8 cellular contexts compared by ENCODE assay signal in the genomic region with DNA sequence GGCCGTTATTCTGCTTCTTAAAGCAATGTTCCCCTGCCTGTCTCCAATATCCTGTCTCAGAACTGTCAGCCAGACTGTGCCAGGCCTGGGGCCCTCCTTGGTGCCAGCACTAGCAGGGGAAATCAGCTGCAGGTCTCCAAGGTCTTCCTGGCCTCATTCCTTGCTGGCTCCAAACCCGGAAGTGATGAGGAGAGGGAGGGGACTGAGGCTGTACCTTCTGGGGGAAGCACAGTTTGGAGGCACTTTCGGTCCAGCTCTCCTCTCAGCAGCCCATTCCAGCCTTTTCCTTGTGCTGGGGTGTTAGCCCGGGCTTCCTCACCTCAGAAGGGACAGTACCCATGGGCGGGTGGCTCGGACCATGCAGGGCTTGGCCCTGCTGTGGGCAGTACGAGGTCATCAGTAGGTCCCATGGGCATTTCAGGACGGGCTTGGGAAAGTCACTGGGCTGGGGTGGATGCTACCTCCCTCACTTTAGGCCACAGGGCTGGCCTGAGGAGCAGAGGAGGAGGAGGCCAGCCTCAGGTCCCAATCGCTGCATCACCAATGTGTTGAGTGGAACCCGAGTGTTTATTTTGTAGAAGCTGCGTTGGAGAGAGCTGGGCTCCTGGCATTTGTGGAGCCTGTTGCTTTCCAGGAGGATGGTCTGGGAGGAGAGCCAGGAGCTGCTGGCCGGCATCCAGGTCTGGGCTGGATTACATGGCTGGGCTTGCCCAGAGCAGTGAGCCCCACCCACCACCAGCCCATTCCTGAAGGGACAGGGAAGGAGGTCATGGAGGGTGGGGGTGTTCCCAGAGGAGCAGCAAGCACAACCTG. TPM values are rescaled to one million over a fixed set of nuclear protein-coding genes. Genes with fewer than 3 reads are reported as not detected.
A peak's percentile ranks its signal among the peaks of the same experiment; 100 is the strongest.
DNase-seq lines count a peak whose midpoint lies in the region; ATAC-seq, FAIRE-seq and TF ChIP-seq lines count a peak whose summit lies in the region.
"Not testable (repeated sequence)": the region's sequence is repeated elsewhere in the genome, so short reads cannot be mapped to it uniquely, and the experiment has no call there.

No MANE protein-coding gene starts in this region.

- DNase-seq in A549 (ENCODE audit: low read depth in 1 of 2, low spot score in 1 of 2); mammary epithelial cell; foreskin keratinocyte; trophoblast cell: not testable (repeated sequence)
- peak; percentile 16 for DNase-seq in left ventricle myocardium inferior
- DNase-seq in lower lobe of right lung: peak; percentile 39
- peak; percentile 13 for DNase-seq in testis

- not testable (repeated sequence) for TF ChIP-seq CTCF in A549 (IDR thresholded peaks at IDR 0.05); mammary epithelial cell (conservative IDR thresholded peaks at IDR 0.05 in 1 of 2, IDR thresholded peaks at IDR 0.05 in 1 of 2; ENCODE audit: extremely low read depth in 1 of 2, insufficient read depth in 1 of 2, low read depth in 1 of 2, low read length in 2 of 2); foreskin keratinocyte (conservative IDR thresholded peaks at IDR 0.05); left ventricle myocardium inferior (IDR thresholded peaks at IDR 0.05; ENCODE audit: borderline replicate concordance); lower lobe of right lung (IDR thresholded peaks at IDR 0.05); testis (IDR thresholded peaks at IDR 0.05)

- not testable (repeated sequence) for H3K9me3 ChIP-seq in A549; mammary epithelial cell (replicated peaks; ENCODE audit: insufficient read depth, low read length); left ventricle myocardium inferior (replicated peaks); lower lobe of right lung; trophoblast cell (ENCODE audit: insufficient read depth, low read depth, low read length); testis

- BruUV-seq in mammary epithelial cell (replicated peaks; lab: Mats Ljungman, UMichigan): not testable (repeated sequence)

- CTCF ChIA-PET in A549 (lab: Yijun Ruan, JAX); mammary epithelial cell (lab: Charles Lee; ENCODE audit: low non-redundant PET): not testable (repeated sequence)

- H3K4me3 ChIP-seq in A549; mammary epithelial cell (replicated peaks in 1 of 3; ENCODE audit: insufficient read depth in 1 of 3, low read depth in 2 of 3, low read length in 3 of 3); left ventricle myocardium inferior; lower lobe of right lung; trophoblast cell (ENCODE audit: low read depth, low read length); testis: not testable (repeated sequence)

- H3K27me3 ChIP-seq in mammary epithelial cell (ENCODE audit: insufficient read depth, low read length); foreskin keratinocyte; left ventricle myocardium inferior (ENCODE audit: low read depth); lower lobe of right lung (ENCODE audit: low read depth); trophoblast cell (ENCODE audit: insufficient read depth, low read length); testis: not testable (repeated sequence)

- dilution Hi-C loops in mammary epithelial cell (cut with HindIII; ENCODE audit: low sequenced_read_pairs): not testable (repeated sequence)

- not testable (repeated sequence) for H3K4ac ChIP-seq in trophoblast cell (ENCODE audit: low read depth, low read length)

- not testable (repeated sequence) for H3K9ac ChIP-seq in mammary epithelial cell (ENCODE audit: insufficient read depth, low read length); trophoblast cell (ENCODE audit: low read length)

- not testable (repeated sequence) for H3K14ac ChIP-seq in trophoblast cell (ENCODE audit: low read length)

- H4K20me1 ChIP-seq in mammary epithelial cell (ENCODE audit: insufficient read depth, low read length): not testable (repeated sequence)

- not testable (repeated sequence) for H2BK12ac ChIP-seq in trophoblast cell (ENCODE audit: low read length)

- TF ChIP-seq RAD21 in A549 (conservative IDR thresholded peaks at IDR 0.05 in 1 of 2, IDR thresholded peaks at IDR 0.05 in 1 of 2): not testable (repeated sequence)

- TF ChIP-seq POLR2A in A549 (IDR thresholded peaks at IDR 0.05; ENCODE audit: low read length); testis (IDR thresholded peaks at IDR 0.05): not testable (repeated sequence)

- H4K12ac ChIP-seq in trophoblast cell (ENCODE audit: low read depth, low read length): not testable (repeated sequence)

- intact Hi-C loops in mammary epithelial cell (cut with micrococcal nuclease); left ventricle myocardium inferior (cut with micrococcal nuclease); lower lobe of right lung (cut with DNase I); testis (cut with DNase I; ENCODE audit: low total_unique reads): not testable (repeated sequence)

- H3K79me1 ChIP-seq in trophoblast cell (ENCODE audit: low read length): not testable (repeated sequence)

- not testable (repeated sequence) for H3K36me3 ChIP-seq in mammary epithelial cell (ENCODE audit: insufficient read depth, low read length); left ventricle myocardium inferior; lower lobe of right lung; trophoblast cell (ENCODE audit: control insufficient read depth in 1 of 2, insufficient read depth in 2 of 2, low read length in 2 of 2); testis (ENCODE audit: low read depth, missing control alignments)

- not testable (repeated sequence) for H4K8ac ChIP-seq in trophoblast cell (ENCODE audit: low read depth, low read length)

- not testable (repeated sequence) for H2BK5ac ChIP-seq in trophoblast cell (ENCODE audit: low read depth, low read length, poor library complexity)

- no CpG with 5 or more reads among the region's 12 CpGs for WGBS in A549 (ENCODE audit: missing lambda C conversion rate)
- 0% methylated on average over 1 of the region's 12 CpGs for WGBS in mammary epithelial cell (ENCODE audit: low coverage, missing lambda C conversion rate)
- no CpG with 5 or more reads among the region's 12 CpGs for WGBS in trophoblast cell (ENCODE audit: extremely low coverage, insufficient coverage, insufficient read length)
- no CpG with 5 or more reads among the region's 12 CpGs for WGBS in testis, 2 donors

- H3K4me1 ChIP-seq in A549; mammary epithelial cell (ENCODE audit: insufficient read depth, low read length); foreskin keratinocyte; left ventricle myocardium inferior; lower lobe of right lung; trophoblast cell (ENCODE audit: control insufficient read depth in 1 of 2, insufficient read depth in 2 of 2, low read length in 2 of 2); testis: not testable (repeated sequence)

- H3K27ac ChIP-seq in A549: peak overlapping the region; percentile 45 to 74; a peak in 2 of 6 replicates
- not testable (repeated sequence) for H3K27ac ChIP-seq in mammary epithelial cell (ENCODE audit: insufficient read depth, low read depth, low read length); foreskin keratinocyte; lower lobe of right lung; testis
- H3K27ac ChIP-seq in left ventricle myocardium inferior (replicated peaks): peak overlapping the region; percentile 57
- peak overlapping the region; percentile 40 for H3K27ac ChIP-seq in trophoblast cell (ENCODE audit: low read depth, low read length)

- not testable (repeated sequence) for H2BK120ac ChIP-seq in trophoblast cell (ENCODE audit: insufficient read depth, low read length, poor library complexity)

- H3K18ac ChIP-seq in trophoblast cell (ENCODE audit: low read length): not testable (repeated sequence)

- H3K4me2 ChIP-seq in A549 (peak overlapping the region; percentile 59; the same call in 2 of the 3 replicates), mammary epithelial cell (ENCODE audit: insufficient read depth, low read depth, low read length) (peak overlapping the region; percentile 64)
- not testable (repeated sequence) for H3K4me2 ChIP-seq in trophoblast cell (ENCODE audit: low read length)

- TF ChIP-seq EP300 in A549 (IDR thresholded peaks at IDR 0.05): not testable (repeated sequence)

- not testable (repeated sequence) for H2AK5ac ChIP-seq in trophoblast cell (ENCODE audit: low read length)

- not testable (repeated sequence) for H3K79me2 ChIP-seq in mammary epithelial cell (ENCODE audit: insufficient read depth, low read length); trophoblast cell (ENCODE audit: control insufficient read depth, insufficient read depth, low read length, poor library complexity)

- H2AFZ ChIP-seq in mammary epithelial cell (ENCODE audit: low read depth, low read length); trophoblast cell (ENCODE audit: insufficient read depth, low read length, poor library complexity): not testable (repeated sequence)

- FAIRE-seq in A549 (lab: Jason Lieb, UNC): not testable (repeated sequence)

- not testable (repeated sequence) for H3K23ac ChIP-seq in trophoblast cell (ENCODE audit: low read length)

- peak; percentile 72 to 87 for ATAC-seq in A549
- peak; percentile 92 for ATAC-seq in SK-N-SH treated with all-trans-retinoic acid at 6 μM for 48 hours
- peak; percentile 62 for ATAC-seq in foreskin keratinocyte
- ATAC-seq in lower lobe of right lung: peak; percentile 84 to 86

- not testable (repeated sequence) for H4K91ac ChIP-seq in trophoblast cell (ENCODE audit: low read depth, low read length)

- in situ Hi-C loops in mammary epithelial cell (cut with MboI; ENCODE audit: low sequenced_read_pairs in 2 of 2): not testable (repeated sequence)

- POLR2A ChIA-PET in A549 (lab: Yijun Ruan, JAX): not testable (repeated sequence)

RNA-seq across cellular contexts. Expression of a gene that starts 19.0 kb away (rescaled TPM):
- polyA plus RNA-seq in A549 (2011; rRNA removed) (1.0 and 1.1 TPM in 2 replicates), A549 (2017; fragmentation: RNase III; extraction: RNeasy Plus Mini Kit Qiagen cat#74134 plus additional on column Dnase treatment) (2.7 to 2.9 TPM (median 2.8 TPM) in 3 replicates), mammary epithelial cell (0.70 TPM), foreskin keratinocyte (0.88 and 1.0 TPM in 2 replicates), testis (ENCODE audit: insufficient read depth, low read depth, low replicate concordance) (11.1 TPM)
- polyA plus RNA-seq in A549 (2012; cell fraction: cytosol; rRNA removed): 1.1 and 1.6 TPM in 2 replicates
- polyA plus RNA-seq in A549 (2012; cell fraction: nucleus; rRNA removed): 4.6 and 5.2 TPM in 2 replicates
- polyA minus RNA-seq in A549 (2011; rRNA and poly(A)+ RNA removed): 1.7 and 2.3 TPM in 2 replicates
- total RNA-seq in mammary epithelial cell (1 to 10 TPM; 2.9 to 3.0 TPM), foreskin keratinocyte (2.9 and 3.2 TPM in 2 replicates), left ventricle myocardium inferior (1.5 TPM), lower lobe of right lung (5.7 TPM), testis (10 to 100 TPM; 24.0 to 24.4 TPM)
- 1.1 TPM for polyA minus RNA-seq in mammary epithelial cell
- 61.7 and 66.5 TPM in 2 replicates for polyA plus RNA-seq in trophoblast cell (2013)

RNA-seq across cellular contexts. Expression of a gene that starts 31.0 kb away (rescaled TPM):
- polyA plus RNA-seq in A549 (2011; rRNA removed) (0.57 and 0.71 TPM in 2 replicates), A549 (2017; fragmentation: RNase III; extraction: RNeasy Plus Mini Kit Qiagen cat#74134 plus additional on column Dnase treatment) (0.44 to 1.2 TPM (median 0.58 TPM) in 3 replicates), mammary epithelial cell (0.85 TPM), foreskin keratinocyte (1.2 and 1.3 TPM in 2 replicates), testis (ENCODE audit: insufficient read depth, low read depth, low replicate concordance) (35.3 TPM)
- 1.4 and 1.5 TPM in 2 replicates for polyA plus RNA-seq in A549 (2012; cell fraction: cytosol; rRNA removed)
- polyA plus RNA-seq in A549 (2012; cell fraction: nucleus; rRNA removed): 8.5 and 13.2 TPM in 2 replicates
- 0.54 TPM in 1 of 2 replicates, not detected in the other for polyA minus RNA-seq in A549 (2011; rRNA and poly(A)+ RNA removed)
- total RNA-seq in mammary epithelial cell (1 to 10 TPM in 1 of 2 donors, under 1 TPM in 1; 0.67 to 1.5 TPM), foreskin keratinocyte (0.46 and 1.2 TPM in 2 replicates), left ventricle myocardium inferior (1.5 TPM), lower lobe of right lung (3.5 TPM), testis (10 to 100 TPM; 54.4 to 78.2 TPM)
- not detected for polyA minus RNA-seq in mammary epithelial cell
- polyA plus RNA-seq in trophoblast cell (2013): 7.7 and 8.4 TPM in 2 replicates

RNA-seq across cellular contexts. Expression of a gene that starts 52.7 kb away (rescaled TPM):
- 0.08 and 0.11 TPM in 2 replicates for polyA plus RNA-seq in A549 (2011; rRNA removed)
- polyA plus RNA-seq in A549 (2012; cell fraction: cytosol; rRNA removed): 0.03 and 0.06 TPM in 2 replicates
- 0.17 and 0.22 TPM in 2 replicates for polyA plus RNA-seq in A549 (2012; cell fraction: nucleus; rRNA removed)
- polyA plus RNA-seq in A549 (2017; fragmentation: RNase III; extraction: RNeasy Plus Mini Kit Qiagen cat#74134 plus additional on column Dnase treatment): 0.14 to 0.24 TPM (median 0.16 TPM) in 3 replicates
- polyA minus RNA-seq in A549 (2011; rRNA and poly(A)+ RNA removed): 0.12 and 0.34 TPM in 2 replicates
- not detected for total RNA-seq in mammary epithelial cell
- 0.01 TPM for polyA plus RNA-seq in mammary epithelial cell
- 0.05 TPM for polyA minus RNA-seq in mammary epithelial cell
- total RNA-seq in foreskin keratinocyte: 0.14 TPM in 1 of 2 replicates, not detected in the other
- 0.01 and 0.03 TPM in 2 replicates for polyA plus RNA-seq in foreskin keratinocyte
- total RNA-seq in left ventricle myocardium inferior: not detected
- 0.21 TPM for total RNA-seq in lower lobe of right lung
- 0.03 and 0.04 TPM in 2 replicates for polyA plus RNA-seq in trophoblast cell (2013)
- total RNA-seq in testis: 10 to 100 TPM; 12.1 to 16.9 TPM
- polyA plus RNA-seq in testis (ENCODE audit: insufficient read depth, low read depth, low replicate concordance): 32.9 TPM

Comparison
In these comparisons a context has a peak if more than half of its experiments do, and no peak if none do; other contexts are left out.
1. RNA of a gene that starts 31.0 kb away (total RNA-seq): 54.4 to 78.2 TPM in testis; 3.5 TPM in lower lobe of right lung (single experiment), 1.5 TPM in left ventricle myocardium inferior (single experiment), 0.67 to 1.5 TPM in mammary epithelial cell and 0.46 to 1.2 TPM in foreskin keratinocyte; every median in the first group is over 10 times any median in the second.
2. RNA of a gene that starts 52.7 kb away (total RNA-seq): 12.1 to 16.9 TPM in testis; 0.21 TPM in lower lobe of right lung (single experiment), not detected in mammary epithelial cell, 0.14 TPM in foreskin keratinocyte and not detected in left ventricle myocardium inferior (single experiment); every median in the first group is over 10 times any median in the second.
3. Peak in every context shown above with its lines, with median percentiles within 50 percentile points of each other: ATAC-seq.